Comparison of ENCODE assay signal across 12 cellular contexts in genomic region chr17:14019186-14019956, GRCh38. TPM values are rescaled to one million over a fixed set of nuclear protein-coding genes. Genes with fewer than 3 reads are reported as not detected.
A peak's percentile ranks its signal among the peaks of the same experiment; 100 is the strongest.
DNase-seq lines count a peak whose midpoint lies in the region; ATAC-seq and TF ChIP-seq lines count a peak whose summit lies in the region.
"Had no signal": no experiment of that assay in that cellular context is flagged by ENCODE, and none has a peak within 500 bp of the region (broad histone marks: within the 10 kb centered on the region; RNA-seq: fewer than 3 reads in every experiment).

No MANE protein-coding gene starts in this region.

- no peak for TF ChIP-seq POLR2A in prostate gland (IDR thresholded peaks at IDR 0.05)

- H3K9me3 ChIP-seq in prostate gland: no peaks in the 10 kb centered on the region
- H3K9me3 ChIP-seq: A549, heart left ventricle, thyroid gland had no signal

- H3K27ac ChIP-seq in brain microvascular endothelial cell (no peak overlapping the region), prostate gland (no peak overlapping the region)
- H3K27ac ChIP-seq: A549, heart left ventricle, thyroid gland had no signal

- intact Hi-C loops in activated CD4-positive, alpha-beta T cell treated with anti-CD3 and anti-CD28 coated beads, Interleukin-2, amount 10 ng/mL, durations not matched to agents 24 days and 14 days (cut with micrococcal nuclease): no loop called here
- intact Hi-C loops in prostate gland (cut with DNase I): no loop called here

- H3K36me3 ChIP-seq in brain microvascular endothelial cell (replicated peaks): no peaks in the 10 kb centered on the region
- H3K36me3 ChIP-seq in prostate gland: no peaks in the 10 kb centered on the region
- H3K36me3 ChIP-seq: heart left ventricle, thyroid gland had no signal

- H3K27ac Mint-ChIP-seq in activated CD4-positive, alpha-beta T cell treated with anti-CD3 and anti-CD28 coated beads, Interleukin-2, amount 10 ng/mL, durations not matched to agents 24 days and 14 days: peak overlapping the region; percentile 72
- no peak overlapping the region for H3K27ac Mint-ChIP-seq in activated CD4-positive, alpha-beta T cell treated with anti-CD3 and anti-CD28 coated beads, Interleukin-2, amount 10 ng/mL, durations not matched to agents 7 days and 5 days

- in situ Hi-C loops in brain microvascular endothelial cell (cut with HindIII; ENCODE audit: low pct_ligation_motif_present, low sequenced_read_pairs): no loop called here

- no peaks in the 10 kb centered on the region for H3K9me3 Mint-ChIP-seq in activated CD4-positive, alpha-beta T cell treated with anti-CD3 and anti-CD28 coated beads, Interleukin-2, amount 10 ng/mL, durations not matched to agents 24 days and 14 days
- no peaks in the 10 kb centered on the region for H3K9me3 Mint-ChIP-seq in activated CD4-positive, alpha-beta T cell treated with anti-CD3 and anti-CD28 coated beads, Interleukin-2, amount 10 ng/mL, durations not matched to agents 7 days and 5 days

- H3K27me3 Mint-ChIP-seq in activated CD4-positive, alpha-beta T cell treated with anti-CD3 and anti-CD28 coated beads, Interleukin-2, amount 10 ng/mL, durations not matched to agents 24 days and 14 days: no peaks in the 10 kb centered on the region
- H3K27me3 Mint-ChIP-seq in activated CD4-positive, alpha-beta T cell treated with anti-CD3 and anti-CD28 coated beads, Interleukin-2, amount 10 ng/mL, durations not matched to agents 7 days and 5 days: no peaks in the 10 kb centered on the region

- H3K27me3 ChIP-seq in brain microvascular endothelial cell (replicated peaks) (no peaks in the 10 kb centered on the region), prostate gland (replicated peaks; ENCODE audit: insufficient read depth) (no peaks in the 10 kb centered on the region)
- H3K27me3 ChIP-seq: thyroid gland had no signal

- H3K36me3 Mint-ChIP-seq in activated CD4-positive, alpha-beta T cell treated with anti-CD3 and anti-CD28 coated beads, Interleukin-2, amount 10 ng/mL, durations not matched to agents 24 days and 14 days (ENCODE audit: low read depth): peaks cover 12% of the 10 kb centered on the region
- peaks cover 4% of the 10 kb centered on the region for H3K36me3 Mint-ChIP-seq in activated CD4-positive, alpha-beta T cell treated with anti-CD3 and anti-CD28 coated beads, Interleukin-2, amount 10 ng/mL, durations not matched to agents 7 days and 5 days (ENCODE audit: low read depth)

- peak; percentile 63 for DNase-seq in activated CD4-positive, alpha-beta T cell treated with anti-CD3 and anti-CD28 coated beads, Interleukin-2, amount 10 ng/mL, durations not matched to agents 24 days and 14 days
- no peak for DNase-seq in activated CD4-positive, alpha-beta T cell treated with anti-CD3 and anti-CD28 coated beads, Interleukin-2, amount 10 ng/mL, durations not matched to agents 7 days and 5 days
- DNase-seq in NOMO-1 treated with dmso at 0.1 percent for 144 hours (lab: John Stamatoyannopoulos, UW; ENCODE audit: unreplicated experiment) (peak; percentile 54), brain microvascular endothelial cell (peak; percentile 55), prostate gland (ENCODE audit: low spot score) (peak; percentile 41), DMS 273 (lab: John Stamatoyannopoulos, UW; ENCODE audit: unreplicated experiment) (no peak)
- DNase-seq: heart left ventricle, T1000, thyroid gland had no signal

- peaks cover 19% of the 10 kb centered on the region for H3K4me1 Mint-ChIP-seq in activated CD4-positive, alpha-beta T cell treated with anti-CD3 and anti-CD28 coated beads, Interleukin-2, amount 10 ng/mL, durations not matched to agents 24 days and 14 days
- H3K4me1 Mint-ChIP-seq in activated CD4-positive, alpha-beta T cell treated with anti-CD3 and anti-CD28 coated beads, Interleukin-2, amount 10 ng/mL, durations not matched to agents 7 days and 5 days: peaks cover 8% of the 10 kb centered on the region

- WGBS in prostate gland: 61% methylated on average over 9 of the region's 9 CpGs

- CTCF ChIA-PET in activated CD4-positive, alpha-beta T cell treated with anti-CD3 and anti-CD28 coated beads, Interleukin-2, amount 10 ng/mL, durations not matched to agents 7 days and 5 days (lab: Charles Lee): no interaction called here

- POLR2A ChIA-PET in activated CD4-positive, alpha-beta T cell treated with anti-CD3 and anti-CD28 coated beads, Interleukin-2, amount 10 ng/mL, durations not matched to agents 7 days and 5 days (lab: Charles Lee): no interaction called here

- H3K4me1 ChIP-seq in prostate gland (replicated peaks): no peaks in the 10 kb centered on the region
- H3K4me1 ChIP-seq: A549, heart left ventricle, thyroid gland had no signal

- peak overlapping the region; percentile 28 for H3K4me3 Mint-ChIP-seq in activated CD4-positive, alpha-beta T cell treated with anti-CD3 and anti-CD28 coated beads, Interleukin-2, amount 10 ng/mL, durations not matched to agents 24 days and 14 days
- no peak overlapping the region for H3K4me3 Mint-ChIP-seq in activated CD4-positive, alpha-beta T cell treated with anti-CD3 and anti-CD28 coated beads, Interleukin-2, amount 10 ng/mL, durations not matched to agents 7 days and 5 days

- TF ChIP-seq CTCF in brain microvascular endothelial cell (IDR thresholded peaks at IDR 0.05; ENCODE audit: low read depth, low read length, missing control alignments) (no peak), prostate gland (IDR thresholded peaks at IDR 0.05) (no peak)

- ATAC-seq in GM18511 (IDR thresholded peaks at IDR 0.05; ENCODE audit: unreplicated experiment) (no peak), HG03342 (IDR thresholded peaks at IDR 0.05; ENCODE audit: unreplicated experiment) (no peak)
- ATAC-seq: A549, heart left ventricle had no signal

- H3K4me3 ChIP-seq in brain microvascular endothelial cell (ENCODE audit: low read depth, low read length) (no peak overlapping the region), prostate gland (no peak overlapping the region)
- H3K4me3 ChIP-seq: A549, heart left ventricle, thyroid gland had no signal

RNA-seq across cellular contexts. Expression of gene COX10, which starts 49.9 kb away (rescaled TPM):
- total RNA-seq in activated CD4-positive, alpha-beta T cell treated with anti-CD3 and anti-CD28 coated beads, Interleukin-2, amount 10 ng/mL, durations not matched to agents 24 days and 14 days: 33.5 and 36.1 TPM in 2 replicates
- total RNA-seq in activated CD4-positive, alpha-beta T cell treated with anti-CD3 and anti-CD28 coated beads, Interleukin-2, amount 10 ng/mL, durations not matched to agents 7 days and 5 days: 10 to 100 TPM; 24.0 to 29.6 TPM
- total RNA-seq in prostate gland: 10 to 100 TPM; 16.5 to 35.1 TPM

Comparison
In these comparisons a context has a peak if more than half of its experiments do, and no peak if none do; other contexts are left out.
1. DNase-seq: peak in activated CD4-positive, alpha-beta T cell treated with anti-CD3 and anti-CD28 coated beads, Interleukin-2, amount 10 ng/mL, durations not matched to agents 24 days and 14 days (single experiment), NOMO-1 treated with dmso at 0.1 percent for 144 hours (single experiment), brain microvascular endothelial cell (single experiment) and prostate gland (single experiment); none in activated CD4-positive, alpha-beta T cell treated with anti-CD3 and anti-CD28 coated beads, Interleukin-2, amount 10 ng/mL, durations not matched to agents 7 days and 5 days (single experiment) and DMS 273 (single experiment).